Comparison of ENCODE assay signal across 8 cellular contexts in genomic region chr4:184268574-184269160, GRCh38. TPM values are rescaled to one million over a fixed set of nuclear protein-coding genes. Genes with fewer than 3 reads are reported as not detected.
DNase-seq lines count a peak whose midpoint lies in the region; ATAC-seq and TF ChIP-seq lines count a peak whose summit lies in the region.

No MANE protein-coding gene starts in this region.

- peak overlapping the region; percentile 2; the same call in 1 of the 2 replicates for H3K27ac ChIP-seq in SK-N-MC
- peak overlapping the region; percentile 28 for H3K27ac ChIP-seq in suprapubic skin

- WGBS in suprapubic skin = 63% methylated on average over 6 of the region's 6 CpGs

- peak overlapping the region; percentile 79 to 82 for H3K4me3 Mint-ChIP-seq in activated T-cell treated with anti-CD3 and anti-CD28 coated beads, Interleukin-2, amount 50 U/mL, for 72 hours

- CTCF ChIA-PET in GM10248 (lab: Yijun Ruan, JAX) = interaction anchor here (0.6 to 9.5 kb wide), 13 partner anchors 13 to 271 kb away, joined by 3 to 168 read pairs (median 3); no protein-coding TSS in a partner anchor

- peaks cover 0 to 1% of the 10 kb centered on the region in 2 donors for H3K36me3 Mint-ChIP-seq in activated T-cell treated with anti-CD3 and anti-CD28 coated beads, Interleukin-2, amount 50 U/mL, for 72 hours (ENCODE audit: insufficient read depth in 2 of 2)

- peak overlapping the region; percentile 92 for H3K27ac Mint-ChIP-seq in activated T-cell treated with anti-CD3 and anti-CD28 coated beads, Interleukin-2, amount 50 U/mL, for 72 hours

- H3K4me1 Mint-ChIP-seq in activated T-cell treated with anti-CD3 and anti-CD28 coated beads, Interleukin-2, amount 50 U/mL, for 72 hours (ENCODE audit: low read depth) = peaks cover 88% of the 10 kb centered on the region

- peaks cover 0 to 3% of the 10 kb centered on the region in 2 donors for H3K9me3 Mint-ChIP-seq in activated T-cell treated with anti-CD3 and anti-CD28 coated beads, Interleukin-2, amount 50 U/mL, for 72 hours

- H3K27me3 Mint-ChIP-seq in activated T-cell treated with anti-CD3 and anti-CD28 coated beads, Interleukin-2, amount 50 U/mL, for 72 hours (ENCODE audit: low read depth) = no peaks in the 10 kb centered on the region

- H3K9me3 ChIP-seq in SK-N-MC (ENCODE audit: low read depth, low read length) = no peaks in the 10 kb centered on the region
- no peaks in the 10 kb centered on the region for H3K9me3 ChIP-seq in suprapubic skin

- POLR2A ChIA-PET in GM10248 (lab: Yijun Ruan, JAX) = interaction anchor here (0.9 to 3.2 kb wide), 2 partner anchors 12 to 15 kb away, joined by 3 to 23 read pairs; no protein-coding TSS in a partner anchor

- H3K4me1 ChIP-seq in suprapubic skin = peaks cover 7% of the 10 kb centered on the region

- H3K36me3 ChIP-seq in SK-N-MC (ENCODE audit: insufficient read depth, low read length) = no peaks in the 10 kb centered on the region
- no peaks in the 10 kb centered on the region for H3K36me3 ChIP-seq in suprapubic skin

- no peak for ATAC-seq in activated T-cell treated with anti-CD3 and anti-CD28 coated beads, Interleukin-2, amount 50 U/mL, for 72 hours (replicated peaks in 1 of 2)
- ATAC-seq in HG02678 (IDR thresholded peaks at IDR 0.05; ENCODE audit: unreplicated experiment) = no peak

- DNase-seq in activated T-cell treated with anti-CD3 and anti-CD28 coated beads, Interleukin-2, amount 50 U/mL, for 72 hours = no peak
- no peak for DNase-seq in activated T-cell treated with anti-CD3 and anti-CD28 coated beads, Interleukin-2, amount 50 U/mL, for 48 hours
- peak; percentile 34 for DNase-seq in SK-N-MC (ENCODE audit: low read depth, low spot score)
- no peak for DNase-seq in epithelial cell of proximal tubule (ENCODE audit: low read depth)
- DNase-seq in suprapubic skin (ENCODE audit: low spot score in 2 of 2) = no peak
- DNase-seq in GM10248 (ENCODE audit: extremely low spot score) = no peak
- DNase-seq in stimulated activated CD4-positive, alpha-beta T cell treated with anti-CD3 and anti-CD28 coated beads, Interleukin-2, amount 100 ng/mL, for 24 hours = no peak

- no peak for TF ChIP-seq CTCF in epithelial cell of proximal tubule (conservative IDR thresholded peaks at IDR 0.05; ENCODE audit: low read depth, low read length)
- TF ChIP-seq CTCF in suprapubic skin (IDR thresholded peaks at IDR 0.05) = no peak
- no peak for TF ChIP-seq CTCF in GM10248 (IDR thresholded peaks at IDR 0.05; ENCODE audit: control extremely low read depth, extremely low read depth, low read depth, missing control alignments)

- TF ChIP-seq POLR2A in suprapubic skin (IDR thresholded peaks at IDR 0.05) = no peak

- no peak for TF ChIP-seq EP300 in suprapubic skin (IDR thresholded peaks at IDR 0.05)

- H3K27me3 ChIP-seq in suprapubic skin = no peaks in the 10 kb centered on the region

- H3K4me3 ChIP-seq in SK-N-MC (peak overlapping the region; percentile 71), epithelial cell of proximal tubule (ENCODE audit: low read depth, low read length) (peak overlapping the region; percentile 53), suprapubic skin (no peak overlapping the region)

- H3K9ac ChIP-seq in SK-N-MC (ENCODE audit: insufficient read length) = peak overlapping the region; percentile 24

RNA-seq across cellular contexts. Expression of gene ENPP6, which starts 51.0 kb away (rescaled TPM):
- under 1 TPM; 0.24 to 0.81 TPM for total RNA-seq in activated T-cell treated with anti-CD3 and anti-CD28 coated beads, Interleukin-2, amount 50 U/mL, for 72 hours
- total RNA-seq in epithelial cell of proximal tubule = not detected in 2 replicates
- not detected for total RNA-seq in suprapubic skin
